In genomic region chr5:135064235-135064570, GRCh38 we compare ENCODE assay signal across 24 cellular contexts. TPM values are rescaled to one million over a fixed set of nuclear protein-coding genes. Genes with fewer than 3 reads are reported as not detected.
"Had no signal": no experiment of that assay in that cellular context is flagged by ENCODE, and none has a peak within 500 bp of the region (broad histone marks: within the 10 kb centered on the region; RNA-seq: fewer than 3 reads in every experiment).

No MANE protein-coding gene starts in this region.

- H3K4me1 ChIP-seq: gastroesophageal sphincter, left ventricle myocardium inferior, lower lobe of right lung, pancreas, right lobe of liver, suprapubic skin, thyroid gland, uterus had no signal

- H3K4me3 ChIP-seq: esophagus squamous epithelium, gastroesophageal sphincter, left ventricle myocardium inferior, lower lobe of right lung, pancreas, psoas muscle, right lobe of liver, suprapubic skin, thyroid gland, uterus had no signal

- H3K4me3 Mint-ChIP-seq: immature natural killer cell; memory B cell; mesothelial cell of epicardium; natural killer cell; neural crest cell; stimulated activated effector memory CD8-positive, alpha-beta T cell treated with anti-CD3 and anti-CD28 coated beads, Interleukin-12 subunit alpha, Interleukin-12 subunit beta, amount 100 ng/mL, for 72 hours; type B pancreatic cell had no signal

- ATAC-seq: gastroesophageal sphincter; left cardiac atrium; lower lobe of right lung; natural killer cell; pancreas; right lobe of liver; stimulated activated naive CD8-positive, alpha-beta T cell treated with anti-CD3 and anti-CD28 coated beads, Interleukin-15, Interleukin-2, amounts not matched to agents 100 U/mL and 50 U/mL, for 24 hours had no signal

- H3K36me3 Mint-ChIP-seq: immature natural killer cell; memory B cell; mesothelial cell of epicardium; natural killer cell; stimulated activated effector memory CD8-positive, alpha-beta T cell treated with anti-CD3 and anti-CD28 coated beads, Interleukin-12 subunit alpha, Interleukin-12 subunit beta, amount 100 ng/mL, for 72 hours; type B pancreatic cell had no signal

- H3K36me3 ChIP-seq: esophagus squamous epithelium, gastroesophageal sphincter, left ventricle myocardium inferior, lower lobe of right lung, pancreas, right lobe of liver, suprapubic skin, thyroid gland, uterus had no signal

- H3K27ac ChIP-seq: esophagus squamous epithelium, gastroesophageal sphincter, left ventricle myocardium inferior, lower lobe of right lung, pancreas, right lobe of liver, suprapubic skin, thyroid gland, uterus had no signal

- H3K27ac Mint-ChIP-seq: immature natural killer cell; memory B cell; mesothelial cell of epicardium; natural killer cell; stimulated activated effector memory CD8-positive, alpha-beta T cell treated with anti-CD3 and anti-CD28 coated beads, Interleukin-12 subunit alpha, Interleukin-12 subunit beta, amount 100 ng/mL, for 72 hours; type B pancreatic cell had no signal

- H3K27me3 ChIP-seq: esophagus squamous epithelium, gastroesophageal sphincter, pancreas, right lobe of liver, thyroid gland, uterus had no signal

- H3K9me3 Mint-ChIP-seq: memory B cell; mesothelial cell of epicardium; natural killer cell; neural crest cell; stimulated activated effector memory CD8-positive, alpha-beta T cell treated with anti-CD3 and anti-CD28 coated beads, Interleukin-12 subunit alpha, Interleukin-12 subunit beta, amount 100 ng/mL, for 72 hours; type B pancreatic cell had no signal

- H3K9me3 ChIP-seq: esophagus squamous epithelium, gastroesophageal sphincter, left ventricle myocardium inferior, lower lobe of right lung, pancreas, psoas muscle, right lobe of liver, suprapubic skin, thyroid gland, uterus had no signal

- H3K4me1 Mint-ChIP-seq: immature natural killer cell; mesothelial cell of epicardium; natural killer cell; stimulated activated effector memory CD8-positive, alpha-beta T cell treated with anti-CD3 and anti-CD28 coated beads, Interleukin-12 subunit alpha, Interleukin-12 subunit beta, amount 100 ng/mL, for 72 hours had no signal

- DNase-seq: effector memory CD4-positive, alpha-beta T cell; esophagus squamous epithelium; immature natural killer cell; left cardiac atrium; left ventricle myocardium inferior; lower lobe of right lung; natural killer cell; retina; small intestine; stimulated activated CD4-positive, alpha-beta T cell treated with anti-CD3 and anti-CD28 coated beads, Interleukin-2, amount 100 ng/mL, for 48 hours; stimulated activated CD8-positive, alpha-beta memory T cell treated with anti-CD3 and anti-CD28 coated beads, Interleukin-4, amount 100 ng/mL, for 48 hours; stimulated activated naive CD8-positive, alpha-beta T cell treated with anti-CD3 and anti-CD28 coated beads, Interleukin-15, Interleukin-2, amounts not matched to agents 100 U/mL and 50 U/mL, for 24 hours; thyroid gland; uterus had no signal

RNA-seq across cellular contexts. Expression of gene PITX1, which starts 30.2 kb away (rescaled TPM):
- total RNA-seq: left cardiac atrium, left ventricle myocardium inferior, natural killer cell, neural crest cell, right lobe of liver had no signal
- polyA plus RNA-seq: immature natural killer cell had no signal
